ENCODE assay signal across 23 cellular contexts in the genomic region with DNA sequence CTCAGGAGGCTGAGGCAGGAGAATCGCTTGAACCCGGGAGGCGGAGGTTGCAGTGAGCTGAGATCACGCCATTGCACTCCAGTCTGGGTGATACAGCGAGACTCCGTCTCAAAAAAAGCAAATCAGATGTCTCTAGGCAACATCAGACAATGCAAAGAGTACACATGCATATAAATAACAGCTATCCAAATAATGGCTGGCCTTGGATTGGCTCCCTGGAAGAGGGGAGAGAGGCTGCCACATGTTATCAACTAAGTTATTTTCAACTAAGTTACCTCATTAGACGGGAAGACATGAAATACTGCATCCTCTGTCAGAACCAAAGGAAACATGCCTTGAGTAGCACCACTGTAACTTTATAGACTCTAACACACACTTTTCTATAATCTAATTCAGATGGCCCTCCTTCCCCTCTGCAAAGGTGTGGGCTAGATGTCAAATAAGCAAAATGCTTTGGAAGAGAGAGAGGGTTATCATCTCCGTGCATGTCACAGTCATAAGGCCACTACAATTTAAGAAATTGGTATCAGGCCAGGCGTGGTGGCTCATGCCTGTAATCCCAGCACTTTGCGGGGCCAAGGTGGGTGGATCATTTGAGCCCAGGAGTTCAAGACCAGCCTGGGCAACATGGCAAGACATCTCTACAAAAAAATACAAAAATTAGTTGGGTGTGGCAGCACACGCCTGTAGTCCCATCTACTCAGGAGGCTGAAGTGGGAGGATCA. TPM values are rescaled to one million over a fixed set of nuclear protein-coding genes. Genes with fewer than 3 reads are reported as not detected.
DNase-seq lines count a peak whose midpoint lies in the region; ATAC-seq and TF ChIP-seq lines count a peak whose summit lies in the region.
"Had no signal": no experiment of that assay in that cellular context is flagged by ENCODE, and none has a peak within 500 bp of the region (broad histone marks: within the 10 kb centered on the region; RNA-seq: fewer than 3 reads in every experiment).

No MANE protein-coding gene starts in this region.

- H3K9ac ChIP-seq in trophoblast cell (ENCODE audit: low read length): no peak overlapping the region
- H3K9ac ChIP-seq: BLaER1, SK-N-SH had no signal

- H2AFZ ChIP-seq in trophoblast cell (ENCODE audit: insufficient read depth, low read length, poor library complexity): no peak overlapping the region

- H3K4me2 ChIP-seq in trophoblast cell (ENCODE audit: low read length): no peak overlapping the region
- H3K4me2 ChIP-seq: BLaER1, SK-N-SH had no signal

- no peak overlapping the region for H4K8ac ChIP-seq in trophoblast cell (ENCODE audit: low read depth, low read length)

- no peak for DNase-seq in activated CD8-positive, alpha-beta T cell treated with anti-CD3 and anti-CD28 coated beads, Interleukin-2, amount 10 ng/mL, durations not matched to agents 7 days and 5 days
- DNase-seq in activated CD8-positive, alpha-beta T cell treated with anti-CD3 and anti-CD28 coated beads for 36 hours: no peak
- DNase-seq in left ventricle myocardium inferior (no peak), trophoblast cell (no peak), SKM-1 (lab: John Stamatoyannopoulos, UW; ENCODE audit: unreplicated experiment) (no peak)
- DNase-seq: ACHN, EL, GF-D8, KBM-7, MM.1S, NCI-H1048, NCI-H1417 treated with DMSO at 0.1 percent for 48 hours, NCI-H187, NCI-H446, NCI-H526 treated with DMSO at 0.1 percent for 48 hours, SHP77 treated with DMSO at 0.1 percent for 48 hours, SK-N-SH had no signal

- H3K36me3 ChIP-seq in left ventricle myocardium inferior (no peaks in the 10 kb centered on the region), trophoblast cell (ENCODE audit: control insufficient read depth in 1 of 2, insufficient read depth in 2 of 2, low read length in 2 of 2) (peaks cover 0 to under 1% of the 10 kb centered on the region in 2 experiments)

- H3K79me2 ChIP-seq in trophoblast cell (ENCODE audit: control insufficient read depth, insufficient read depth, low read length, poor library complexity): no peaks in the 10 kb centered on the region

- no peak overlapping the region for H3K4me3 ChIP-seq in left ventricle myocardium inferior
- H3K4me3 ChIP-seq in trophoblast cell (ENCODE audit: low read depth, low read length): no peak overlapping the region
- H3K4me3 ChIP-seq: BLaER1 had no signal

- no peak overlapping the region for H3K23ac ChIP-seq in trophoblast cell (ENCODE audit: low read length)

- H3K4me1 Mint-ChIP-seq in activated CD8-positive, alpha-beta T cell treated with anti-CD3 and anti-CD28 coated beads, Interleukin-2, amount 10 ng/mL, durations not matched to agents 7 days and 5 days (ENCODE audit: low read depth): peaks cover 45% of the 10 kb centered on the region
- peaks cover 63% of the 10 kb centered on the region for H3K4me1 Mint-ChIP-seq in activated CD8-positive, alpha-beta T cell treated with anti-CD3 and anti-CD28 coated beads for 36 hours (ENCODE audit: low read depth)
- H3K4me1 Mint-ChIP-seq in activated T-helper 17 cell treated with anti-CD3 and anti-CD28 coated beads, Interleukin-2, amount 50 U/mL, for 72 hours: peaks cover 50% of the 10 kb centered on the region

- no peak overlapping the region for H2BK5ac ChIP-seq in trophoblast cell (ENCODE audit: low read depth, low read length, poor library complexity)

- H3K79me1 ChIP-seq in trophoblast cell (ENCODE audit: low read length): no peaks in the 10 kb centered on the region

- H3K9me3 ChIP-seq in left ventricle myocardium inferior (replicated peaks) (no peaks in the 10 kb centered on the region), trophoblast cell (ENCODE audit: insufficient read depth, low read depth, low read length) (no peaks in the 10 kb centered on the region)
- H3K9me3 ChIP-seq: SK-N-SH had no signal

- intact Hi-C loops in activated CD8-positive, alpha-beta T cell treated with anti-CD3 and anti-CD28 coated beads for 36 hours (cut with micrococcal nuclease): no loop called here
- intact Hi-C loops in left ventricle myocardium inferior (cut with micrococcal nuclease): no loop called here

- peak overlapping the region; percentile 78 for H3K27ac ChIP-seq in left ventricle myocardium inferior (replicated peaks)
- H3K27ac ChIP-seq in trophoblast cell (ENCODE audit: low read depth, low read length): no peak overlapping the region
- H3K27ac ChIP-seq: 22Rv1, BLaER1 had no signal

- H4K91ac ChIP-seq in trophoblast cell (ENCODE audit: low read depth, low read length): no peak overlapping the region

- H3K4ac ChIP-seq in trophoblast cell (ENCODE audit: low read depth, low read length): no peak overlapping the region

- H3K27me3 ChIP-seq in left ventricle myocardium inferior (ENCODE audit: low read depth): no peaks in the 10 kb centered on the region
- no peaks in the 10 kb centered on the region for H3K27me3 ChIP-seq in trophoblast cell (ENCODE audit: insufficient read depth, low read length)
- H3K27me3 ChIP-seq: BLaER1 had no signal

- POLR2A ChIA-PET in activated CD8-positive, alpha-beta T cell treated with anti-CD3 and anti-CD28 coated beads, Interleukin-2, amount 10 ng/mL, durations not matched to agents 7 days and 5 days (lab: Charles Lee): no interaction called here
- POLR2A ChIA-PET in activated CD8-positive, alpha-beta T cell treated with anti-CD3 and anti-CD28 coated beads for 36 hours (lab: Charles Lee): no interaction called here

- no peak overlapping the region for H3K4me3 Mint-ChIP-seq in activated CD8-positive, alpha-beta T cell treated with anti-CD3 and anti-CD28 coated beads, Interleukin-2, amount 10 ng/mL, durations not matched to agents 7 days and 5 days
- no peak overlapping the region for H3K4me3 Mint-ChIP-seq in activated CD8-positive, alpha-beta T cell treated with anti-CD3 and anti-CD28 coated beads for 36 hours
- peak overlapping the region; percentile 91 for H3K4me3 Mint-ChIP-seq in activated T-helper 17 cell treated with anti-CD3 and anti-CD28 coated beads, Interleukin-2, amount 50 U/mL, for 72 hours

- CTCF ChIA-PET in activated CD8-positive, alpha-beta T cell treated with anti-CD3 and anti-CD28 coated beads, Interleukin-2, amount 10 ng/mL, durations not matched to agents 7 days and 5 days (lab: Charles Lee): no interaction called here
- CTCF ChIA-PET in activated CD8-positive, alpha-beta T cell treated with anti-CD3 and anti-CD28 coated beads for 36 hours (lab: Charles Lee): no interaction called here

- H3K9me3 Mint-ChIP-seq in activated CD8-positive, alpha-beta T cell treated with anti-CD3 and anti-CD28 coated beads, Interleukin-2, amount 10 ng/mL, durations not matched to agents 7 days and 5 days (ENCODE audit: insufficient read depth): no peaks in the 10 kb centered on the region
- no peaks in the 10 kb centered on the region for H3K9me3 Mint-ChIP-seq in activated CD8-positive, alpha-beta T cell treated with anti-CD3 and anti-CD28 coated beads for 36 hours
- no peaks in the 10 kb centered on the region for H3K9me3 Mint-ChIP-seq in activated T-helper 17 cell treated with anti-CD3 and anti-CD28 coated beads, Interleukin-2, amount 50 U/mL, for 72 hours

- no peak for ATAC-seq in activated CD8-positive, alpha-beta T cell treated with anti-CD3 and anti-CD28 coated beads, Interleukin-2, amount 10 ng/mL, durations not matched to agents 7 days and 5 days
- ATAC-seq in activated CD8-positive, alpha-beta T cell treated with anti-CD3 and anti-CD28 coated beads for 36 hours: no peak
- ATAC-seq in activated T-helper 17 cell treated with anti-CD3 and anti-CD28 coated beads, Interleukin-2, amount 50 U/mL, for 72 hours (replicated peaks): no peak
- ATAC-seq in HG03280 (IDR thresholded peaks at IDR 0.05; ENCODE audit: unreplicated experiment) (no peak), HG02610 (IDR thresholded peaks at IDR 0.05; ENCODE audit: unreplicated experiment) (no peak)

- H3K36me3 Mint-ChIP-seq in activated CD8-positive, alpha-beta T cell treated with anti-CD3 and anti-CD28 coated beads, Interleukin-2, amount 10 ng/mL, durations not matched to agents 7 days and 5 days (ENCODE audit: low read depth): peaks cover 24% of the 10 kb centered on the region
- H3K36me3 Mint-ChIP-seq in activated CD8-positive, alpha-beta T cell treated with anti-CD3 and anti-CD28 coated beads for 36 hours (ENCODE audit: low read depth): peaks cover 26% of the 10 kb centered on the region
- H3K36me3 Mint-ChIP-seq in activated T-helper 17 cell treated with anti-CD3 and anti-CD28 coated beads, Interleukin-2, amount 50 U/mL, for 72 hours (ENCODE audit: low read depth): peaks cover 25% of the 10 kb centered on the region

- no CpG with 5 or more reads among the region's 11 CpGs for WGBS in trophoblast cell (ENCODE audit: extremely low coverage, insufficient coverage, insufficient read length)

- H3K14ac ChIP-seq in trophoblast cell (ENCODE audit: low read length): no peak overlapping the region

- H2AK5ac ChIP-seq in trophoblast cell (ENCODE audit: low read length): no peak overlapping the region

- peak overlapping the region; percentile 37 for H2BK120ac ChIP-seq in trophoblast cell (ENCODE audit: insufficient read depth, low read length, poor library complexity)

- TF ChIP-seq CTCF in activated CD8-positive, alpha-beta T cell treated with anti-CD3 and anti-CD28 coated beads for 36 hours (IDR thresholded peaks at IDR 0.05): no peak
- TF ChIP-seq CTCF in left ventricle myocardium inferior (IDR thresholded peaks at IDR 0.05; ENCODE audit: borderline replicate concordance): no peak

- H4K12ac ChIP-seq in trophoblast cell (ENCODE audit: low read depth, low read length): no peak overlapping the region

- no peaks in the 10 kb centered on the region for H3K27me3 Mint-ChIP-seq in activated CD8-positive, alpha-beta T cell treated with anti-CD3 and anti-CD28 coated beads, Interleukin-2, amount 10 ng/mL, durations not matched to agents 7 days and 5 days (ENCODE audit: low read depth)
- no peaks in the 10 kb centered on the region for H3K27me3 Mint-ChIP-seq in activated CD8-positive, alpha-beta T cell treated with anti-CD3 and anti-CD28 coated beads for 36 hours
- H3K27me3 Mint-ChIP-seq in activated T-helper 17 cell treated with anti-CD3 and anti-CD28 coated beads, Interleukin-2, amount 50 U/mL, for 72 hours: no peaks in the 10 kb centered on the region

- no peak overlapping the region for H3K18ac ChIP-seq in trophoblast cell (ENCODE audit: low read length)

- no peak overlapping the region for H2BK12ac ChIP-seq in trophoblast cell (ENCODE audit: low read length)

- peaks cover 66% of the 10 kb centered on the region for H3K4me1 ChIP-seq in left ventricle myocardium inferior
- peaks cover 4 to 5% of the 10 kb centered on the region in 2 experiments for H3K4me1 ChIP-seq in trophoblast cell (ENCODE audit: control insufficient read depth in 1 of 2, insufficient read depth in 2 of 2, low read length in 2 of 2)

- H3K27ac Mint-ChIP-seq in activated CD8-positive, alpha-beta T cell treated with anti-CD3 and anti-CD28 coated beads, Interleukin-2, amount 10 ng/mL, durations not matched to agents 7 days and 5 days: peak overlapping the region; percentile 10
- H3K27ac Mint-ChIP-seq in activated CD8-positive, alpha-beta T cell treated with anti-CD3 and anti-CD28 coated beads for 36 hours: no peak overlapping the region
- no peak overlapping the region for H3K27ac Mint-ChIP-seq in activated T-helper 17 cell treated with anti-CD3 and anti-CD28 coated beads, Interleukin-2, amount 50 U/mL, for 72 hours

RNA-seq across cellular contexts. Expression of gene SPOCK2, which starts 22.5 kb away (rescaled TPM):
- total RNA-seq in activated CD8-positive, alpha-beta T cell treated with anti-CD3 and anti-CD28 coated beads, Interleukin-2, amount 10 ng/mL, durations not matched to agents 7 days and 5 days: 100 to 1,000 TPM; 261 to 268 TPM
- total RNA-seq in activated CD8-positive, alpha-beta T cell treated with anti-CD3 and anti-CD28 coated beads for 36 hours: 100 to 1,000 TPM; 134 to 135 TPM
- total RNA-seq in activated T-helper 17 cell treated with anti-CD3 and anti-CD28 coated beads, Interleukin-2, amount 50 U/mL, for 72 hours: 100 to 1,000 TPM; 161 to 191 TPM
- 8.6 TPM for total RNA-seq in left ventricle myocardium inferior
- polyA plus RNA-seq in trophoblast cell (2013): 0.49 and 0.52 TPM in 2 replicates
- total RNA-seq: HT1080 had no signal

Comparison
In these comparisons a context has a peak if more than half of its experiments do, and no peak if none do; other contexts are left out.
1. RNA of gene SPOCK2, which starts 22.5 kb away (total RNA-seq): 261 to 268 TPM in activated CD8-positive, alpha-beta T cell treated with anti-CD3 and anti-CD28 coated beads, Interleukin-2, amount 10 ng/mL, durations not matched to agents 7 days and 5 days, 161 to 191 TPM in activated T-helper 17 cell treated with anti-CD3 and anti-CD28 coated beads, Interleukin-2, amount 50 U/mL, for 72 hours and 134 to 135 TPM in activated CD8-positive, alpha-beta T cell treated with anti-CD3 and anti-CD28 coated beads for 36 hours; 8.6 TPM in left ventricle myocardium inferior (single experiment); every median in the first group is over 10 times any median in the second.